3 cellular contexts compared by ENCODE assay signal in the genomic region with DNA sequence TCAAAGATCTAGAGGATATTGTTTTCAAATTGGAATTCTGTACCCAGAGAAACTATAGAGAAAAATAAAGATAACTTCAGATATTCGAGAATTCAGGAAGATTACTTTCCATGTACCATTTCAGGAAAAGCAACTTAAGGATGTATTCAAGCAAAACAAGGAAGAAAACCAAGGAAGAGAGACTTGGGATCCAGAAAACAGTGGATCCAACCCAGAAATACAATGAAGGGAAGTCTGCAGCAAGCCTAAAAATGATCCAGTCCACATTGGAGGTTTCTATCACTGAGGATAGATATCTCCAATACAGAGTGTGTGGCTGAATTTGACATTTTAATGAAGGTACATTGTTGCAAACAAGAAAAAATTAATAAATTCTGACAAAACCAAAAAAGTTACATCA.
TF ChIP-seq lines count a peak whose summit lies in the region.

No MANE protein-coding gene starts in this region.

TF ChIP-seq in HepG2, 621 proteins besides CTCF, POLR2A, EP300 and RAD21:
- no peak for TF ChIP-seq NR1H2 (CRISPR knock-in tag; IDR thresholded peaks at IDR 0.05; ENCODE audit: borderline replicate concordance, low read depth)
- TF ChIP-seq, protein P1, sequence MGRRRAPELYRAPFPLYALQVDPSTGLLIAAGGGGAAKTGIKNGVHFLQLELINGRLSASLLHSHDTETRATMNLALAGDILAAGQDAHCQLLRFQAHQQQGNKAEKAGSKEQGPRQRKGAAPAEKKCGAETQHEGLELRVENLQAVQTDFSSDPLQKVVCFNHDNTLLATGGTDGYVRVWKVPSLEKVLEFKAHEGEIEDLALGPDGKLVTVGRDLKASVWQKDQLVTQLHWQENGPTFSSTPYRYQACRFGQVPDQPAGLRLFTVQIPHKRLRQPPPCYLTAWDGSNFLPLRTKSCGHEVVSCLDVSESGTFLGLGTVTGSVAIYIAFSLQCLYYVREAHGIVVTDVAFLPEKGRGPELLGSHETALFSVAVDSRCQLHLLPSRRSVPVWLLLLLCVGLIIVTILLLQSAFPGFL (CRISPR knock-in tag; IDR thresholded peaks at IDR 0.05) = no peak
TF ChIP-seq in HepG2: peak in this region for 0.

TF ChIP-seq in HEK293, 187 proteins besides CTCF, POLR2A, EP300 and RAD21:
- TF ChIP-seq ZNF571 (tag by site-specific recombination; IDR thresholded peaks at IDR 0.05) (no peak), SETDB1 (IDR thresholded peaks at IDR 0.05; ENCODE audit: insufficient read length, low read length) (peak; percentile 94)
TF ChIP-seq in HEK293: peak in this region for 1.

TF ChIP-seq in K562, 482 proteins besides CTCF, POLR2A, EP300 and RAD21:
- no peak for TF ChIP-seq ZNF263 (CRISPR knock-in tag; IDR thresholded peaks at IDR 0.05; ENCODE audit: borderline replicate concordance)
- peak; percentile 46 for TF ChIP-seq RBM25 (IDR thresholded peaks at IDR 0.05; ENCODE audit: low read depth, low read length, severe bottlenecking)
